ENCODE assay signal across 11 cellular contexts in genomic region chr2:126399001-126399400, GRCh38.
A peak's percentile ranks its signal among the peaks of the same experiment; 100 is the strongest.
DNase-seq lines count a peak whose midpoint lies in the region; ATAC-seq lines count a peak whose summit lies in the region.
"Had no signal": no experiment of that assay in that cellular context is flagged by ENCODE, and none has a peak within 500 bp of the region (broad histone marks: within the 10 kb centered on the region; RNA-seq: fewer than 3 reads in every experiment).

No MANE protein-coding gene starts in this region.

- H3K36me3 Mint-ChIP-seq in activated CD4-positive, alpha-beta memory T cell treated with anti-CD3 and anti-CD28 coated beads, Interleukin-2, amount 10 ng/mL, durations not matched to agents 7 days and 5 days (ENCODE audit: low read depth): no peaks in the 10 kb centered on the region
- H3K36me3 Mint-ChIP-seq in natural killer cell treated with Interleukin-12 subunit alpha and Interleukin-12 subunit beta and Interleukin-15 and Interleukin-18, amount 100 ng/mL, for 72 hours: peaks cover 4% of the 10 kb centered on the region

- no peaks in the 10 kb centered on the region for H3K9me3 Mint-ChIP-seq in activated CD4-positive, alpha-beta memory T cell treated with anti-CD3 and anti-CD28 coated beads, Interleukin-2, amount 10 ng/mL, durations not matched to agents 7 days and 5 days
- H3K9me3 Mint-ChIP-seq in natural killer cell treated with Interleukin-12 subunit alpha and Interleukin-12 subunit beta and Interleukin-15 and Interleukin-18, amount 100 ng/mL, for 72 hours: peaks cover 6% of the 10 kb centered on the region

- H3K4me3 Mint-ChIP-seq in activated CD4-positive, alpha-beta memory T cell treated with anti-CD3 and anti-CD28 coated beads, Interleukin-2, amount 10 ng/mL, durations not matched to agents 7 days and 5 days: no peak overlapping the region
- H3K4me3 Mint-ChIP-seq in natural killer cell treated with Interleukin-12 subunit alpha and Interleukin-12 subunit beta and Interleukin-15 and Interleukin-18, amount 100 ng/mL, for 72 hours: no peak overlapping the region

- no peaks in the 10 kb centered on the region for H3K4me1 Mint-ChIP-seq in activated CD4-positive, alpha-beta memory T cell treated with anti-CD3 and anti-CD28 coated beads, Interleukin-2, amount 10 ng/mL, durations not matched to agents 7 days and 5 days
- H3K4me1 Mint-ChIP-seq in natural killer cell treated with Interleukin-12 subunit alpha and Interleukin-12 subunit beta and Interleukin-15 and Interleukin-18, amount 100 ng/mL, for 72 hours (ENCODE audit: low read depth in 2 of 2): no peaks in the 10 kb centered on the region

- peak; percentile 52 for ATAC-seq in HG03354 (IDR thresholded peaks at IDR 0.05; ENCODE audit: poor library complexity, severe bottlenecking, unreplicated experiment)
- ATAC-seq in natural killer cell treated with Interleukin-12 subunit alpha and Interleukin-12 subunit beta and Interleukin-15 and Interleukin-18, amount 100 ng/mL, for 72 hours: no peak
- ATAC-seq: A549 had no signal

- CTCF ChIA-PET in activated CD4-positive, alpha-beta memory T cell treated with anti-CD3 and anti-CD28 coated beads, Interleukin-2, amount 10 ng/mL, durations not matched to agents 7 days and 5 days (lab: Charles Lee): interaction anchor here (0.7 to 2.8 kb wide), 3 partner anchors 167 to 573 kb away, joined by 3 to 18 read pairs (median 4); no protein-coding TSS in a partner anchor

- peak; percentile 51 for DNase-seq in NCI-H82 (lab: John Stamatoyannopoulos, UW)
- DNase-seq in NCI-H82 treated with DMSO at 0.1 percent for 48 hours (lab: John Stamatoyannopoulos, UW; ENCODE audit: unreplicated experiment): no peak
- DNase-seq in activated CD4-positive, alpha-beta memory T cell treated with anti-CD3 and anti-CD28 coated beads, Interleukin-2, amount 10 ng/mL, durations not matched to agents 7 days and 5 days: peak; percentile 35
- peak; percentile 4 to 9 for DNase-seq in stimulated activated CD4-positive, alpha-beta T cell treated with anti-CD3 and anti-CD28 coated beads, Interleukin-2, amount 100 ng/mL, for 48 hours
- no peak for DNase-seq in natural killer cell treated with Interleukin-12 subunit alpha and Interleukin-12 subunit beta and Interleukin-15 and Interleukin-18, amount 100 ng/mL, for 72 hours (ENCODE audit: low spot score)
- DNase-seq in cerebellar cortex (ENCODE audit: low spot score): no peak
- no peak for DNase-seq in NCI-H1694 (lab: John Stamatoyannopoulos, UW)
- DNase-seq: GOT3, SW 1271 had no signal

- POLR2A ChIA-PET in activated CD4-positive, alpha-beta memory T cell treated with anti-CD3 and anti-CD28 coated beads, Interleukin-2, amount 10 ng/mL, durations not matched to agents 7 days and 5 days (lab: Charles Lee): no interaction called here

- no peak overlapping the region for H3K27ac Mint-ChIP-seq in activated CD4-positive, alpha-beta memory T cell treated with anti-CD3 and anti-CD28 coated beads, Interleukin-2, amount 10 ng/mL, durations not matched to agents 7 days and 5 days
- H3K27ac Mint-ChIP-seq in natural killer cell treated with Interleukin-12 subunit alpha and Interleukin-12 subunit beta and Interleukin-15 and Interleukin-18, amount 100 ng/mL, for 72 hours: no peak overlapping the region

- H3K27me3 Mint-ChIP-seq in activated CD4-positive, alpha-beta memory T cell treated with anti-CD3 and anti-CD28 coated beads, Interleukin-2, amount 10 ng/mL, durations not matched to agents 7 days and 5 days: peaks cover 3% of the 10 kb centered on the region
- peaks cover 2 to 24% of the 10 kb centered on the region in 2 donors for H3K27me3 Mint-ChIP-seq in natural killer cell treated with Interleukin-12 subunit alpha and Interleukin-12 subunit beta and Interleukin-15 and Interleukin-18, amount 100 ng/mL, for 72 hours

Comparison
In these comparisons a context has a peak if more than half of its experiments do, and no peak if none do; other contexts are left out.
1. DNase-seq: peak in NCI-H82 (single experiment), activated CD4-positive, alpha-beta memory T cell treated with anti-CD3 and anti-CD28 coated beads, Interleukin-2, amount 10 ng/mL, durations not matched to agents 7 days and 5 days (single experiment) and stimulated activated CD4-positive, alpha-beta T cell treated with anti-CD3 and anti-CD28 coated beads, Interleukin-2, amount 100 ng/mL, for 48 hours (2 of 2); none in NCI-H82 treated with DMSO at 0.1 percent for 48 hours (single experiment), natural killer cell treated with Interleukin-12 subunit alpha and Interleukin-12 subunit beta and Interleukin-15 and Interleukin-18, amount 100 ng/mL, for 72 hours (single experiment), cerebellar cortex (single experiment) and NCI-H1694 (single experiment).